In genomic region chr2:9460441-9461017, GRCh38 we compare ENCODE assay signal across 15 cellular contexts. TPM values are rescaled to one million over a fixed set of nuclear protein-coding genes. Genes with fewer than 3 reads are reported as not detected.
DNase-seq lines count a peak whose midpoint lies in the region; ATAC-seq and TF ChIP-seq lines count a peak whose summit lies in the region.
"Had no signal": no experiment of that assay in that cellular context is flagged by ENCODE, and none has a peak within 500 bp of the region (broad histone marks: within the 10 kb centered on the region; RNA-seq: fewer than 3 reads in every experiment).

No MANE protein-coding gene starts in this region.

- H3K27ac ChIP-seq in H9 (ENCODE audit: insufficient read length, low read depth, low read length), result no peak overlapping the region
- H3K27ac ChIP-seq: C4-2B had no signal

- H3K18ac ChIP-seq in H9 (ENCODE audit: insufficient read length, low read depth, low read length), result no peak overlapping the region

- POLR2A ChIA-PET in activated CD4-positive, alpha-beta memory T cell treated with anti-CD3 and anti-CD28 coated beads for 36 hours (lab: Charles Lee), result no interaction called here

- no peak overlapping the region for H2BK15ac ChIP-seq in H9 (ENCODE audit: low read depth, low read length)

- H3K9ac ChIP-seq in H9 (ENCODE audit: extremely low read depth, insufficient read length, low read length), result no peak overlapping the region

- no peak overlapping the region for H3K23ac ChIP-seq in H9 (ENCODE audit: insufficient read length, low read depth, low read length)

- in situ Hi-C loops in SK-MEL-5 (cut with HindIII; ENCODE audit: low pct_unique_long_range_greater_than_20kb, low sequenced_read_pairs), result no loop called here

- H3T11ph ChIP-seq in H9 (ENCODE audit: low read length), result no peak overlapping the region

- intact Hi-C loops in left ventricle myocardium superior (cut with micrococcal nuclease), result no loop called here
- intact Hi-C loops in activated CD4-positive, alpha-beta memory T cell treated with anti-CD3 and anti-CD28 coated beads for 36 hours (cut with micrococcal nuclease), result no loop called here

- H3K56ac ChIP-seq in H9 (ENCODE audit: insufficient read length, low read depth, low read length), result no peak overlapping the region

- no peak for DNase-seq in H9
- DNase-seq in SK-MEL-5 (ENCODE audit: low read depth, low spot score), result peak; percentile 98
- DNase-seq in epidermal melanocyte (ENCODE audit: insufficient read length, low spot score), result peak; percentile 73
- DNase-seq in left ventricle myocardium superior, result no peak
- no peak for DNase-seq in activated CD4-positive, alpha-beta memory T cell treated with anti-CD3 and anti-CD28 coated beads for 36 hours
- DNase-seq: BE2C; Caco-2; CD8-positive, alpha-beta T cell; DND-41; GDM1; HCEC 1CT; HFFc6 had no signal

- WGBS in H9 (ENCODE audit: extremely low coverage, insufficient read length, low lambda C conversion rate), result no CpG with 5 or more reads among the region's 3 CpGs

- H2BK12ac ChIP-seq in H9 (ENCODE audit: insufficient read length, low read depth, low read length), result no peak overlapping the region

- H3K27me3 ChIP-seq in H9 (ENCODE audit: insufficient read depth, low read length), result no peaks in the 10 kb centered on the region
- H3K27me3 ChIP-seq: BE2C had no signal

- peak overlapping the region in 2 of 3 experiments; percentile 50 to 56; a peak in 3 of 7 replicates for H3K27ac Mint-ChIP-seq in H9
- H3K27ac Mint-ChIP-seq in activated CD4-positive, alpha-beta memory T cell treated with anti-CD3 and anti-CD28 coated beads for 36 hours, result no peak overlapping the region
- H3K27ac Mint-ChIP-seq: CD8-positive, alpha-beta T cell; HFFc6 had no signal

- no peaks in the 10 kb centered on the region for H3K4me1 ChIP-seq in H9 (ENCODE audit: insufficient read depth, low read length)
- H3K4me1 ChIP-seq: BE2C, Caco-2 had no signal

- no peaks in the 10 kb centered on the region for H4K20me1 ChIP-seq in H9 (ENCODE audit: control insufficient read depth, insufficient read depth, insufficient read length)

- H3K4ac ChIP-seq in H9 (ENCODE audit: low read depth, low read length), result no peak overlapping the region

- no peak overlapping the region for H2BK5ac ChIP-seq in H9 (ENCODE audit: insufficient read length, low read length)

- ATAC-seq in HG03439 (IDR thresholded peaks at IDR 0.05; ENCODE audit: unreplicated experiment), result no peak
- ATAC-seq in left ventricle myocardium superior, result no peak
- ATAC-seq in SK-N-SH treated with all-trans-retinoic acid at 6 μM for 48 hours, result no peak
- ATAC-seq: CD8-positive, alpha-beta T cell had no signal

- H3K9me3 ChIP-seq in H9 (ENCODE audit: control insufficient read depth, low read depth, low read length), result no peaks in the 10 kb centered on the region
- H3K9me3 ChIP-seq: BE2C, Caco-2 had no signal

- no peak overlapping the region for H3K4me3 Mint-ChIP-seq in H9
- no peak overlapping the region for H3K4me3 Mint-ChIP-seq in activated CD4-positive, alpha-beta memory T cell treated with anti-CD3 and anti-CD28 coated beads for 36 hours
- H3K4me3 Mint-ChIP-seq: CD8-positive, alpha-beta T cell; HFFc6 had no signal

- H2BK20ac ChIP-seq in H9 (ENCODE audit: low read depth, low read length, poor library complexity, severe bottlenecking), result no peak overlapping the region

- no peaks in the 10 kb centered on the region for H3K79me2 ChIP-seq in H9 (ENCODE audit: insufficient read depth, low read length)

- peaks cover 0 to 4% of the 10 kb centered on the region in 2 experiments; a peak in 1 of 4 replicates for H3K4me1 Mint-ChIP-seq in H9
- peaks cover 11% of the 10 kb centered on the region for H3K4me1 Mint-ChIP-seq in activated CD4-positive, alpha-beta memory T cell treated with anti-CD3 and anti-CD28 coated beads for 36 hours (ENCODE audit: low read depth)

- no peaks in the 10 kb centered on the region for H3K23me2 ChIP-seq in H9 (ENCODE audit: insufficient read length, low read depth, low read length, poor library complexity, severe bottlenecking)

- H2AK5ac ChIP-seq in H9 (ENCODE audit: insufficient read length, low read length), result no peak overlapping the region

- CTCF ChIA-PET in activated CD4-positive, alpha-beta memory T cell treated with anti-CD3 and anti-CD28 coated beads for 36 hours (lab: Charles Lee), result no interaction called here

- no peaks in the 10 kb centered on the region for H3K9me3 Mint-ChIP-seq in H9
- H3K9me3 Mint-ChIP-seq in activated CD4-positive, alpha-beta memory T cell treated with anti-CD3 and anti-CD28 coated beads for 36 hours, result no peaks in the 10 kb centered on the region
- H3K9me3 Mint-ChIP-seq: CD8-positive, alpha-beta T cell; HFFc6 had no signal

- no peak overlapping the region for H4K91ac ChIP-seq in H9 (ENCODE audit: insufficient read length, low read depth, low read length)

- no peak for TF ChIP-seq CTCF in H9 (conservative IDR thresholded peaks at IDR 0.05)

- no peak overlapping the region for H2BK120ac ChIP-seq in H9 (ENCODE audit: low read depth, low read length, poor library complexity, severe bottlenecking)

- no peak overlapping the region for H2AFZ ChIP-seq in H9 (ENCODE audit: low read length)

- no peaks in the 10 kb centered on the region for H3K79me1 ChIP-seq in H9 (ENCODE audit: insufficient read depth, low read depth, low read length, poor library complexity, severe bottlenecking)

- no peak overlapping the region for H4K8ac ChIP-seq in H9 (replicated peaks; ENCODE audit: insufficient read length, low read depth, low read length)

- no peaks in the 10 kb centered on the region for H3K27me3 Mint-ChIP-seq in H9 (ENCODE audit: low read depth)
- no peaks in the 10 kb centered on the region for H3K27me3 Mint-ChIP-seq in activated CD4-positive, alpha-beta memory T cell treated with anti-CD3 and anti-CD28 coated beads for 36 hours

- no peak overlapping the region for H3K14ac ChIP-seq in H9 (ENCODE audit: insufficient read depth, low read length)

- H3K36me3 Mint-ChIP-seq in H9 (ENCODE audit: insufficient read depth in 1 of 3, low read depth in 3 of 3), result peaks cover 12 to 60% (median 56%) of the 10 kb centered on the region in 3 experiments; a peak in 6 of 7 replicates
- peaks cover 36% of the 10 kb centered on the region for H3K36me3 Mint-ChIP-seq in activated CD4-positive, alpha-beta memory T cell treated with anti-CD3 and anti-CD28 coated beads for 36 hours

- no peak overlapping the region for H3K4me2 ChIP-seq in H9 (ENCODE audit: insufficient read depth, insufficient read length, low read length)

- no peak overlapping the region for H4K5ac ChIP-seq in H9 (ENCODE audit: insufficient read length, low read depth, low read length)

TF ChIP-seq in SK-N-SH treated with all-trans-retinoic acid at 6 μM for 48 hours, 23 proteins besides CTCF, POLR2A, EP300 and RAD21 (continues in another document):
- TF ChIP-seq SNAI2 (CRISPR knock-in tag; IDR thresholded peaks at IDR 0.05) (no peak), RARB (CRISPR knock-in tag; IDR thresholded peaks at IDR 0.05) (no peak), GLIS3 (CRISPR knock-in tag; IDR thresholded peaks at IDR 0.05) (no peak), ZNF70 (CRISPR knock-in tag; IDR thresholded peaks at IDR 0.05) (no peak), ZFP30 (CRISPR knock-in tag; IDR thresholded peaks at IDR 0.05) (no peak), ZC3H10 (CRISPR knock-in tag; IDR thresholded peaks at IDR 0.05) (no peak), OSR1 (CRISPR knock-in tag; IDR thresholded peaks at IDR 0.05) (no peak)
- TF ChIP-seq, protein P1, sequence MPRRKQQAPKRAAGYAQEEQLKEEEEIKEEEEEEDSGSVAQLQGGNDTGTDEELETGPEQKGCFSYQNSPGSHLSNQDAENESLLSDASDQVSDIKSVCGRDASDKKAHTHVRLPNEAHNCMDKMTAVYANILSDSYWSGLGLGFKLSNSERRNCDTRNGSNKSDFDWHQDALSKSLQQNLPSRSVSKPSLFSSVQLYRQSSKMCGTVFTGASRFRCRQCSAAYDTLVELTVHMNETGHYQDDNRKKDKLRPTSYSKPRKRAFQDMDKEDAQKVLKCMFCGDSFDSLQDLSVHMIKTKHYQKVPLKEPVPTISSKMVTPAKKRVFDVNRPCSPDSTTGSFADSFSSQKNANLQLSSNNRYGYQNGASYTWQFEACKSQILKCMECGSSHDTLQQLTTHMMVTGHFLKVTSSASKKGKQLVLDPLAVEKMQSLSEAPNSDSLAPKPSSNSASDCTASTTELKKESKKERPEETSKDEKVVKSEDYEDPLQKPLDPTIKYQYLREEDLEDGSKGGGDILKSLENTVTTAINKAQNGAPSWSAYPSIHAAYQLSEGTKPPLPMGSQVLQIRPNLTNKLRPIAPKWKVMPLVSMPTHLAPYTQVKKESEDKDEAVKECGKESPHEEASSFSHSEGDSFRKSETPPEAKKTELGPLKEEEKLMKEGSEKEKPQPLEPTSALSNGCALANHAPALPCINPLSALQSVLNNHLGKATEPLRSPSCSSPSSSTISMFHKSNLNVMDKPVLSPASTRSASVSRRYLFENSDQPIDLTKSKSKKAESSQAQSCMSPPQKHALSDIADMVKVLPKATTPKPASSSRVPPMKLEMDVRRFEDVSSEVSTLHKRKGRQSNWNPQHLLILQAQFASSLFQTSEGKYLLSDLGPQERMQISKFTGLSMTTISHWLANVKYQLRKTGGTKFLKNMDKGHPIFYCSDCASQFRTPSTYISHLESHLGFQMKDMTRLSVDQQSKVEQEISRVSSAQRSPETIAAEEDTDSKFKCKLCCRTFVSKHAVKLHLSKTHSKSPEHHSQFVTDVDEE (CRISPR knock-in tag; IDR thresholded peaks at IDR 0.05), result no peak

RNA-seq across cellular contexts. Expression of gene IAH1, which starts 13.8 kb away (rescaled TPM):
- total RNA-seq in H9 (2021), result 23.8 and 25.6 TPM in 2 replicates
- 67.6 and 68.4 TPM in 2 replicates for total RNA-seq in SK-MEL-5 (2014; rRNA removed; shearing (Covaris generic))
- polyA plus RNA-seq in SK-MEL-5 (2015; cell fraction: cytosol; rRNA removed), result 33.2 and 35.7 TPM in 2 replicates
- polyA plus RNA-seq in SK-MEL-5 (2015; cell fraction: nucleus; rRNA removed), result 23.0 and 28.8 TPM in 2 replicates
- 83.2 TPM for total RNA-seq in left ventricle myocardium superior
- 10 to 100 TPM; 83.3 to 87.1 TPM for total RNA-seq in activated CD4-positive, alpha-beta memory T cell treated with anti-CD3 and anti-CD28 coated beads for 36 hours

RNA-seq across cellular contexts. Expression of gene CPSF3, which starts 37.1 kb away (rescaled TPM):
- total RNA-seq in H9 (2021), result 89.5 and 95.5 TPM in 2 replicates
- 96.8 and 110 TPM in 2 replicates for total RNA-seq in SK-MEL-5 (2014; rRNA removed; shearing (Covaris generic))
- 65.4 and 71.9 TPM in 2 replicates for polyA plus RNA-seq in SK-MEL-5 (2015; cell fraction: cytosol; rRNA removed)
- polyA plus RNA-seq in SK-MEL-5 (2015; cell fraction: nucleus; rRNA removed), result 88.9 and 90.3 TPM in 2 replicates
- 15.5 TPM for total RNA-seq in left ventricle myocardium superior
- 10 to 100 TPM; 77.5 to 78.1 TPM for total RNA-seq in activated CD4-positive, alpha-beta memory T cell treated with anti-CD3 and anti-CD28 coated beads for 36 hours

RNA-seq across cellular contexts. Expression of gene ITGB1BP1, which starts 37.2 kb away (rescaled TPM):
- 38.7 and 38.9 TPM in 2 replicates for total RNA-seq in H9 (2021)
- total RNA-seq in SK-MEL-5 (2014; rRNA removed; shearing (Covaris generic)), result 91.0 and 105 TPM in 2 replicates
- 58.7 and 81.9 TPM in 2 replicates for polyA plus RNA-seq in SK-MEL-5 (2015; cell fraction: cytosol; rRNA removed)
- polyA plus RNA-seq in SK-MEL-5 (2015; cell fraction: nucleus; rRNA removed), result 73.1 and 85.6 TPM in 2 replicates
- total RNA-seq in left ventricle myocardium superior, result 102 TPM
- total RNA-seq in activated CD4-positive, alpha-beta memory T cell treated with anti-CD3 and anti-CD28 coated beads for 36 hours, result 100 to 1,000 TPM; 136 to 142 TPM

Comparison
In these comparisons a context has a peak if more than half of its experiments do, and no peak if none do; other contexts are left out.
1. DNase-seq: peak in SK-MEL-5 (single experiment) and epidermal melanocyte (single experiment); none in H9 (single experiment), left ventricle myocardium superior (single experiment) and activated CD4-positive, alpha-beta memory T cell treated with anti-CD3 and anti-CD28 coated beads for 36 hours (single experiment).